ENCODE assay signal across 15 cellular contexts in genomic region chr18:60469396-60469795, GRCh38.
DNase-seq lines count a peak whose midpoint lies in the region; ATAC-seq and TF ChIP-seq lines count a peak whose summit lies in the region.
"Had no signal": no experiment of that assay in that cellular context is flagged by ENCODE, and none has a peak within 500 bp of the region (broad histone marks: within the 10 kb centered on the region; RNA-seq: fewer than 3 reads in every experiment).

No MANE protein-coding gene starts in this region.

- peaks cover 2% of the 10 kb centered on the region for H3K9me3 Mint-ChIP-seq in neural progenitor cell
- H3K9me3 Mint-ChIP-seq: CD8-positive, alpha-beta T cell had no signal

- no peak overlapping the region for H3K4me3 Mint-ChIP-seq in neural progenitor cell
- H3K4me3 Mint-ChIP-seq: CD8-positive, alpha-beta T cell had no signal

- no peaks in the 10 kb centered on the region for H3K9me3 ChIP-seq in neural progenitor cell (ENCODE audit: low read depth)

- no peaks in the 10 kb centered on the region for H3K27me3 Mint-ChIP-seq in neural progenitor cell (ENCODE audit: insufficient read depth, low read depth)

- DNase-seq in NCI-H82 (lab: John Stamatoyannopoulos, UW) (peak; percentile 13), NCI-H82 treated with DMSO at 0.1 percent for 48 hours (lab: John Stamatoyannopoulos, UW; ENCODE audit: unreplicated experiment) (no peak), NCI-H69 (lab: John Stamatoyannopoulos, UW) (peak; percentile 34), choroid plexus epithelial cell (ENCODE audit: low read depth) (peak; percentile 7), neural progenitor cell (ENCODE audit: low spot score) (no peak), NCI-H187 treated with DMSO at 0.1 percent for 48 hours (lab: John Stamatoyannopoulos, UW) (no peak)
- DNase-seq: CD8-positive, alpha-beta T cell; DMS79; Karpas-422; NCI-H2029; NCI-H774 had no signal

- H4K20me1 ChIP-seq in neural progenitor cell (ENCODE audit: low read depth) = no peaks in the 10 kb centered on the region

- TF ChIP-seq CTCF in choroid plexus epithelial cell (conservative IDR thresholded peaks at IDR 0.05; ENCODE audit: low read depth, low read length) (no peak), neural progenitor cell (IDR thresholded peaks at IDR 0.05) (no peak)

- no peaks in the 10 kb centered on the region for H3K79me2 ChIP-seq in neural progenitor cell (ENCODE audit: low read depth)

- H3K27me3 ChIP-seq in neural progenitor cell = no peaks in the 10 kb centered on the region

- H3K36me3 ChIP-seq in neural progenitor cell = no peaks in the 10 kb centered on the region

- H3K4me3 ChIP-seq in choroid plexus epithelial cell (ENCODE audit: low read depth, low read length) (no peak overlapping the region), neural progenitor cell (no peak overlapping the region)

- no peaks in the 10 kb centered on the region for H3K4me1 ChIP-seq in neural progenitor cell

- H3K4me2 ChIP-seq in neural progenitor cell = no peak overlapping the region

- H3K27ac Mint-ChIP-seq in neural progenitor cell = no peak overlapping the region
- H3K27ac Mint-ChIP-seq: CD8-positive, alpha-beta T cell had no signal

- H3F3A ChIP-seq in neural progenitor cell (ENCODE audit: low read depth) = no peaks in the 10 kb centered on the region

- H3K4me1 Mint-ChIP-seq in neural progenitor cell = peaks cover 6% of the 10 kb centered on the region

- H3K27ac ChIP-seq in neural progenitor cell = peak overlapping the region; percentile 17
- H3K27ac ChIP-seq: 22Rv1 had no signal

- H3K36me3 Mint-ChIP-seq in neural progenitor cell = no peaks in the 10 kb centered on the region
- H3K36me3 Mint-ChIP-seq: CD8-positive, alpha-beta T cell had no signal

- peak overlapping the region; percentile 79 for H2AFZ ChIP-seq in neural progenitor cell (replicated peaks)

- H3K9ac ChIP-seq in neural progenitor cell = no peak overlapping the region

- ATAC-seq in GM19455 (IDR thresholded peaks at IDR 0.05; ENCODE audit: unreplicated experiment) (no peak), HG03439 (IDR thresholded peaks at IDR 0.05; ENCODE audit: unreplicated experiment) (no peak)
- ATAC-seq: CD8-positive, alpha-beta T cell; HCT116 had no signal

Comparison
In these comparisons a context has a peak if more than half of its experiments do, and no peak if none do; other contexts are left out.
1. DNase-seq: peak in NCI-H82 (single experiment), NCI-H69 (single experiment) and choroid plexus epithelial cell (single experiment); none in NCI-H82 treated with DMSO at 0.1 percent for 48 hours (single experiment), neural progenitor cell (single experiment) and NCI-H187 treated with DMSO at 0.1 percent for 48 hours (single experiment).